In genomic region chr10:53601260-53601875, GRCh38 we compare ENCODE assay signal across 8 cellular contexts.
DNase-seq lines count a peak whose midpoint lies in the region; ATAC-seq, FAIRE-seq and TF ChIP-seq lines count a peak whose summit lies in the region.

No MANE protein-coding gene starts in this region.

- CTCF ChIA-PET in CD4-positive, alpha-beta memory T cell (lab: Charles Lee; ENCODE audit: partially characterized antibody): no interaction called here

- H3K4me1 ChIP-seq in CD4-positive, alpha-beta memory T cell (ENCODE audit: insufficient read depth, low read length): no peaks in the 10 kb centered on the region

- H3K9me3 ChIP-seq in CD4-positive, alpha-beta memory T cell (ENCODE audit: control insufficient read depth in 1 of 2, low read length in 2 of 2): no peaks in the 10 kb centered on the region

- H3K27ac Mint-ChIP-seq in stimulated activated naive B cell treated with anti-CD40 and anti-IgM and Interleukin-4, amounts not matched to agents 10 μg/mL and 1 μg/mL and 100 μg/mL, for 72 hours: no peak overlapping the region
- H3K27ac Mint-ChIP-seq in CD4-positive, alpha-beta memory T cell: no peak overlapping the region

- intact Hi-C loops in CD4-positive, alpha-beta memory T cell (cut with micrococcal nuclease): no loop called here

- ATAC-seq in GM19395 (IDR thresholded peaks at IDR 0.05; ENCODE audit: unreplicated experiment) (peak; percentile 86), SK-N-SH treated with all-trans-retinoic acid at 6 μM for 48 hours (peak; percentile 84)
- peak; percentile 56 to 62 for ATAC-seq in stimulated activated naive B cell treated with anti-CD40 and anti-IgM and Interleukin-4, amounts not matched to agents 10 μg/mL and 1 μg/mL and 100 μg/mL, for 72 hours (replicated peaks)

- H3K36me3 ChIP-seq in CD4-positive, alpha-beta memory T cell (ENCODE audit: insufficient read depth, low read length): no peaks in the 10 kb centered on the region

- H3K36me3 Mint-ChIP-seq in stimulated activated naive B cell treated with anti-CD40 and anti-IgM and Interleukin-4, amounts not matched to agents 10 μg/mL and 1 μg/mL and 100 μg/mL, for 72 hours: no peaks in the 10 kb centered on the region
- no peaks in the 10 kb centered on the region for H3K36me3 Mint-ChIP-seq in CD4-positive, alpha-beta memory T cell

- FAIRE-seq in frontal cortex (lab: Jason Lieb, UNC): peak; percentile 86

- H3K27me3 ChIP-seq in CD4-positive, alpha-beta memory T cell (ENCODE audit: insufficient read depth, low read length): no peaks in the 10 kb centered on the region

- peak; percentile 35 for DNase-seq in COR-L47 (lab: John Stamatoyannopoulos, UW)
- peak; percentile 4 for DNase-seq in KG1 (lab: John Stamatoyannopoulos, UW)
- DNase-seq in frontal cortex (ENCODE audit: low spot score in 2 of 2): peak in 1 of 2 donors; percentile 3
- no peak for DNase-seq in stimulated activated naive B cell treated with anti-CD40 and anti-IgM and Interleukin-4, amounts not matched to agents 10 μg/mL and 1 μg/mL and 100 μg/mL, for 72 hours
- no peak for DNase-seq in nucleus accumbens (lab: John Stamatoyannopoulos, UW)
- no peak for DNase-seq in CD4-positive, alpha-beta memory T cell

- no peaks in the 10 kb centered on the region for H3K9me3 Mint-ChIP-seq in stimulated activated naive B cell treated with anti-CD40 and anti-IgM and Interleukin-4, amounts not matched to agents 10 μg/mL and 1 μg/mL and 100 μg/mL, for 72 hours
- H3K9me3 Mint-ChIP-seq in CD4-positive, alpha-beta memory T cell: peaks cover 0 to 12% (median 4%) of the 10 kb centered on the region in 8 donors

- no peaks in the 10 kb centered on the region for H3K27me3 Mint-ChIP-seq in stimulated activated naive B cell treated with anti-CD40 and anti-IgM and Interleukin-4, amounts not matched to agents 10 μg/mL and 1 μg/mL and 100 μg/mL, for 72 hours
- H3K27me3 Mint-ChIP-seq in CD4-positive, alpha-beta memory T cell: no peaks in the 10 kb centered on the region

- H3K4me3 ChIP-seq in CD4-positive, alpha-beta memory T cell (ENCODE audit: low read length in 2 of 2): no peak overlapping the region

- no peak overlapping the region for H3K27ac ChIP-seq in CD4-positive, alpha-beta memory T cell (ENCODE audit: low read depth, low read length)

- H3K4me1 Mint-ChIP-seq in stimulated activated naive B cell treated with anti-CD40 and anti-IgM and Interleukin-4, amounts not matched to agents 10 μg/mL and 1 μg/mL and 100 μg/mL, for 72 hours: no peaks in the 10 kb centered on the region
- no peaks in the 10 kb centered on the region for H3K4me1 Mint-ChIP-seq in CD4-positive, alpha-beta memory T cell

- POLR2A ChIA-PET in CD4-positive, alpha-beta memory T cell (lab: Charles Lee; ENCODE audit: partially characterized antibody): no interaction called here

- H3K4me3 Mint-ChIP-seq in stimulated activated naive B cell treated with anti-CD40 and anti-IgM and Interleukin-4, amounts not matched to agents 10 μg/mL and 1 μg/mL and 100 μg/mL, for 72 hours: no peak overlapping the region
- H3K4me3 Mint-ChIP-seq in CD4-positive, alpha-beta memory T cell: no peak overlapping the region

TF ChIP-seq in SK-N-SH treated with all-trans-retinoic acid at 6 μM for 48 hours, 23 proteins besides CTCF, POLR2A, EP300 and RAD21:
- TF ChIP-seq ZNF8 (CRISPR knock-in tag; IDR thresholded peaks at IDR 0.05) (no peak), ESRRG (CRISPR knock-in tag; IDR thresholded peaks at IDR 0.05) (no peak), CSDC2 (CRISPR knock-in tag; IDR thresholded peaks at IDR 0.05) (no peak), ZFP3 (CRISPR knock-in tag; IDR thresholded peaks at IDR 0.05) (no peak), ARNTL (CRISPR knock-in tag; IDR thresholded peaks at IDR 0.05; ENCODE audit: borderline replicate concordance, low read depth) (no peak)

Comparison
In these comparisons a context has a peak if more than half of its experiments do, and no peak if none do; other contexts are left out.
1. DNase-seq: peak in COR-L47 (single experiment) and KG1 (single experiment); none in stimulated activated naive B cell treated with anti-CD40 and anti-IgM and Interleukin-4, amounts not matched to agents 10 μg/mL and 1 μg/mL and 100 μg/mL, for 72 hours (single experiment), nucleus accumbens (0 of 56) and CD4-positive, alpha-beta memory T cell (0 of 5).
2. Peak in every context shown above with its lines, with median percentiles within 50 percentile points of each other: ATAC-seq.